19 cellular contexts compared by ENCODE assay signal in the genomic region with DNA sequence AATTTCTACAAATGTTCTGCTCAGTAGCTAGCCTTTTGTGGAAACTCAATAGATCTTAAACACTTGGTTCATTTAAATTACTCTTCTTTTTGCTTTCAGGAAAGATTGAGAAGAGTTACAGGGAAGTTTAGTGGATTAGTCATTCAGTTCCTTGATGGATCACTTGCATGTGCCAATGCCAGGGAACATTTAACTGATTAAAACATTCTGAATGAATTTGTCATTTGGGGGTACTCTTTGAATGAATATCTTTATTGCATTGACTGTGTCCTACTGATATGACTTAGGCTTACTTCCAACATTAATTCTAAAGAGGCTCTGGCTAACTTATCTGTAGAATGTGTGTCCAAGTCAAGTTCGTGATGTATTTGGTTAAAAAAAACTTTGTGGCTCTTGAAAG.
DNase-seq lines count a peak whose midpoint lies in the region; ATAC-seq, FAIRE-seq and TF ChIP-seq lines count a peak whose summit lies in the region.
"Had no signal": no experiment of that assay in that cellular context is flagged by ENCODE, and none has a peak within 500 bp of the region (broad histone marks: within the 10 kb centered on the region; RNA-seq: fewer than 3 reads in every experiment).

No MANE protein-coding gene starts in this region.

- H3K27me3 ChIP-seq in KMS-11 (ENCODE audit: insufficient read depth, low read depth) (no peaks in the 10 kb centered on the region), K562 (ENCODE audit: control insufficient read depth in 2 of 2, insufficient read depth in 2 of 2, low read length in 2 of 2) (no peaks in the 10 kb centered on the region)
- no peaks in the 10 kb centered on the region for H3K27me3 ChIP-seq in naive thymus-derived CD4-positive, alpha-beta T cell (ENCODE audit: control insufficient read depth in 2 of 2, insufficient read depth in 2 of 2, low read length in 2 of 2)

- H3K27me3 Mint-ChIP-seq in activated CD4-positive, alpha-beta T cell treated with anti-CD3 and anti-CD28 coated beads, Interleukin-2, amount 10 ng/mL, durations not matched to agents 24 days and 14 days, result no peaks in the 10 kb centered on the region
- no peaks in the 10 kb centered on the region for H3K27me3 Mint-ChIP-seq in naive thymus-derived CD4-positive, alpha-beta T cell
- H3K27me3 Mint-ChIP-seq: activated B cell treated with CpG ODN at 0.5 μM for 24 hours; naive thymus-derived CD8-positive, alpha-beta T cell had no signal

- POLR2A ChIA-PET in K562 (lab: Yijun Ruan, JAX), result interaction anchor here (0.9 kb wide), 1 partner anchor 14 kb away, joined by 3 read pairs; no protein-coding TSS in a partner anchor
- POLR2A ChIA-PET in naive thymus-derived CD4-positive, alpha-beta T cell (lab: Charles Lee), result interaction anchor here (0.5 kb wide), 1 partner anchor 943 kb away, joined by 3 read pairs; no protein-coding TSS in a partner anchor

- H3K79me2 ChIP-seq in KMS-11 (ENCODE audit: insufficient read depth, low read depth), result no peaks in the 10 kb centered on the region
- H3K79me2 ChIP-seq in K562 (ENCODE audit: control insufficient read depth, insufficient read depth, low read length), result peaks cover 49% of the 10 kb centered on the region; the same call in 2 of the 3 replicates

- H3K27ac ChIP-seq in KMS-11, result peak overlapping the region; percentile 98
- H3K27ac ChIP-seq in K562 (ENCODE audit: extremely low read depth, low read depth, low read length), result no peak overlapping the region
- H3K27ac ChIP-seq in naive thymus-derived CD4-positive, alpha-beta T cell (ENCODE audit: low read depth, low read length), result no peak overlapping the region
- H3K27ac ChIP-seq: psoas muscle had no signal

- WGBS in K562 (ENCODE audit: insufficient coverage, low coverage, missing lambda C conversion rate), result 0% methylated on average over 1 of the region's 1 CpG
- WGBS in lower leg skin, 2 donors, result 61 to 64% methylated on average over 1 of the region's 1 CpG

- H3K36me3 Mint-ChIP-seq in activated CD4-positive, alpha-beta T cell treated with anti-CD3 and anti-CD28 coated beads, Interleukin-2, amount 10 ng/mL, durations not matched to agents 24 days and 14 days (ENCODE audit: low read depth), result peaks cover 4% of the 10 kb centered on the region
- peaks cover 9 to 37% (median 31%) of the 10 kb centered on the region in 5 donors for H3K36me3 Mint-ChIP-seq in naive thymus-derived CD4-positive, alpha-beta T cell
- H3K36me3 Mint-ChIP-seq: stimulated activated naive B cell treated with anti-CD40 and anti-IgM and Interleukin-4, amounts not matched to agents 10 μg/mL and 1 μg/mL and 100 μg/mL, for 72 hours had no signal

- CTCF ChIA-PET in K562 (lab: Yijun Ruan, JAX; ENCODE audit: low intra/inter-chr PET ratio), result no interaction called here
- CTCF ChIA-PET in naive thymus-derived CD4-positive, alpha-beta T cell (lab: Charles Lee), result no interaction called here

- no peak for TF ChIP-seq EP300 in K562 (IDR thresholded peaks at IDR 0.05; ENCODE audit: low read length)

- H3K4me1 Mint-ChIP-seq in activated CD4-positive, alpha-beta T cell treated with anti-CD3 and anti-CD28 coated beads, Interleukin-2, amount 10 ng/mL, durations not matched to agents 24 days and 14 days, result peaks cover 31% of the 10 kb centered on the region
- H3K4me1 Mint-ChIP-seq in naive thymus-derived CD4-positive, alpha-beta T cell, result peaks cover 12 to 75% (median 65%) of the 10 kb centered on the region in 7 donors
- H3K4me1 Mint-ChIP-seq: activated B cell treated with CpG ODN at 0.5 μM for 24 hours had no signal

- intact Hi-C loops in activated CD4-positive, alpha-beta T cell treated with anti-CD3 and anti-CD28 coated beads, Interleukin-2, amount 10 ng/mL, durations not matched to agents 24 days and 14 days (cut with micrococcal nuclease), result loop anchor here (2.0 to 10.0 kb wide), 5 partner anchors 17 to 299 kb away; partner anchors contain the start of gene MARS2
- intact Hi-C loops in K562 (cut with micrococcal nuclease), result no loop called here
- intact Hi-C loops in naive thymus-derived CD4-positive, alpha-beta T cell (cut with micrococcal nuclease), result loop anchor here (2.0 kb wide), 3 partner anchors 25 to 199 kb away; partner anchors contain the start of gene PLCL1 (in 1 of the 2)
- intact Hi-C loops in lower leg skin (cut with DNase I; ENCODE audit: low total_unique reads), result no loop called here

- no TSS peak for BruUV-seq in K562 (replicated peaks; lab: Mats Ljungman, UMichigan)

- TF ChIP-seq POLR2A in K562 (conservative IDR thresholded peaks at IDR 0.05) (no peak), lower leg skin (IDR thresholded peaks at IDR 0.05) (no peak)

- H3K4me1 ChIP-seq in KMS-11 (ENCODE audit: low read depth, poor library complexity, severe bottlenecking), result peaks cover 59% of the 10 kb centered on the region
- H3K4me1 ChIP-seq in K562 (replicated peaks in 1 of 2; ENCODE audit: control insufficient read depth in 2 of 2, insufficient read depth in 2 of 2, low read length in 2 of 2), result peaks cover 0 to 22% of the 10 kb centered on the region in 2 experiments; a peak in 4 of 5 replicates
- no peaks in the 10 kb centered on the region for H3K4me1 ChIP-seq in naive thymus-derived CD4-positive, alpha-beta T cell (ENCODE audit: control insufficient read depth in 2 of 2, insufficient read depth in 2 of 2, low read length in 2 of 2)

- peak overlapping the region; percentile 36 for H3K27ac Mint-ChIP-seq in activated CD4-positive, alpha-beta T cell treated with anti-CD3 and anti-CD28 coated beads, Interleukin-2, amount 10 ng/mL, durations not matched to agents 24 days and 14 days
- H3K27ac Mint-ChIP-seq in naive thymus-derived CD4-positive, alpha-beta T cell, result peak overlapping the region in 5 of 9 donors; percentile 2 to 73 (median 54)
- H3K27ac Mint-ChIP-seq: activated B cell treated with CpG ODN at 0.5 μM for 24 hours; stimulated activated naive B cell treated with anti-CD40 and anti-IgM and Interleukin-4, amounts not matched to agents 10 μg/mL and 1 μg/mL and 100 μg/mL, for 72 hours had no signal

- H3K4me2 ChIP-seq in KMS-11, result peak overlapping the region; percentile 78
- no peak overlapping the region for H3K4me2 ChIP-seq in K562 (ENCODE audit: insufficient read depth, low read length)

- H3K4me3 ChIP-seq in KMS-11 (IDR thresholded peaks at IDR 0.05; ENCODE audit: insufficient read depth, low read depth, low read length) (no peak overlapping the region), K562 (no peak overlapping the region), lower leg skin (ENCODE audit: low read depth, poor library complexity, severe bottlenecking) (no peak overlapping the region)
- no peak overlapping the region for H3K4me3 ChIP-seq in naive thymus-derived CD4-positive, alpha-beta T cell (ENCODE audit: low read length)
- H3K4me3 ChIP-seq: lung, psoas muscle had no signal

- ATAC-seq in K562 (no peak), HG02884 (IDR thresholded peaks at IDR 0.05; ENCODE audit: unreplicated experiment) (no peak), GM21447 (IDR thresholded peaks at IDR 0.05; ENCODE audit: unreplicated experiment) (no peak)
- ATAC-seq in naive thymus-derived CD4-positive, alpha-beta T cell, result no peak
- ATAC-seq: CD8-positive, alpha-beta T cell; naive thymus-derived CD8-positive, alpha-beta T cell; psoas muscle; stimulated activated naive B cell treated with anti-CD40 and anti-IgM and Interleukin-4, amounts not matched to agents 10 μg/mL and 1 μg/mL and 100 μg/mL, for 72 hours had no signal

- H2AFZ ChIP-seq in KMS-11 (ENCODE audit: low read depth), result peak overlapping the region; percentile 62; the same call in 1 of the 2 replicates
- H2AFZ ChIP-seq in K562 (ENCODE audit: low read depth, low read length), result no peak overlapping the region

- no peak overlapping the region for H3K4me3 Mint-ChIP-seq in activated CD4-positive, alpha-beta T cell treated with anti-CD3 and anti-CD28 coated beads, Interleukin-2, amount 10 ng/mL, durations not matched to agents 24 days and 14 days
- peak overlapping the region in 3 of 10 donors; percentile 18 to 67 (median 37) for H3K4me3 Mint-ChIP-seq in naive thymus-derived CD4-positive, alpha-beta T cell
- H3K4me3 Mint-ChIP-seq: activated B cell treated with CpG ODN at 0.5 μM for 24 hours; CD8-positive, alpha-beta T cell; naive thymus-derived CD8-positive, alpha-beta T cell; stimulated activated naive B cell treated with anti-CD40 and anti-IgM and Interleukin-4, amounts not matched to agents 10 μg/mL and 1 μg/mL and 100 μg/mL, for 72 hours had no signal

- no peak for TF ChIP-seq CTCF in KMS-11 (conservative IDR thresholded peaks at IDR 0.05; ENCODE audit: low read depth, low read length)
- TF ChIP-seq CTCF in K562 (IDR thresholded peaks at IDR 0.05 in 2 of 3, conservative IDR thresholded peaks at IDR 0.05 in 1 of 3; ENCODE audit: insufficient read depth in 2 of 3, low read depth in 1 of 3, low read length in 3 of 3), result no peak
- TF ChIP-seq CTCF in lower leg skin (IDR thresholded peaks at IDR 0.05), result no peak

- H3K9ac ChIP-seq in KMS-11 (peak overlapping the region; percentile 90; the same call in 1 of the 2 replicates), K562 (ENCODE audit: insufficient read depth in 1 of 2, low read depth in 2 of 2, low read length in 2 of 2) (no peak overlapping the region)

- peak; percentile 26 for FAIRE-seq in K562 (lab: Jason Lieb, UNC)
- FAIRE-seq: A204.1 had no signal

- TF ChIP-seq RAD21 in K562 (CRISPR knock-in tag; conservative IDR thresholded peaks at IDR 0.05 in 1 of 2, IDR thresholded peaks at IDR 0.05 in 1 of 2), result no peak

- H3K36me3 ChIP-seq in KMS-11 (ENCODE audit: insufficient read depth), result no peaks in the 10 kb centered on the region
- no peaks in the 10 kb centered on the region for H3K36me3 ChIP-seq in K562 (ENCODE audit: control insufficient read depth, insufficient read depth, low read length)
- H3K36me3 ChIP-seq in naive thymus-derived CD4-positive, alpha-beta T cell (ENCODE audit: control insufficient read depth in 2 of 3, insufficient read depth in 3 of 3, low read length in 3 of 3), result no peaks in the 10 kb centered on the region

- H3K9me1 ChIP-seq in K562 (ENCODE audit: control insufficient read depth, insufficient read depth, low read length), result no peaks in the 10 kb centered on the region

- no peak for DNase-seq in activated CD4-positive, alpha-beta T cell treated with anti-CD3 and anti-CD28 coated beads, Interleukin-2, amount 10 ng/mL, durations not matched to agents 24 days and 14 days
- no peak for DNase-seq in activated CD4-positive, alpha-beta T cell treated with anti-CD3 and anti-CD28 coated beads for 1 hour
- no peak for DNase-seq in K562 (ENCODE audit: extremely low read depth in 1 of 4, low spot score in 3 of 4)
- no peak for DNase-seq in naive thymus-derived CD4-positive, alpha-beta T cell
- DNase-seq in lower leg skin (ENCODE audit: low spot score in 2 of 2), result no peak
- DNase-seq: activated B cell treated with CpG ODN at 0.5 μM for 24 hours; CD8-positive, alpha-beta T cell; cerebellar nuclear complex; naive thymus-derived CD8-positive, alpha-beta T cell; NCI-H187 treated with DMSO at 0.1 percent for 48 hours; NCI-H446; psoas muscle; stimulated activated CD4-positive, alpha-beta T cell treated with anti-CD3 and anti-CD28 coated beads, Interleukin-12 subunit alpha, Interleukin-12 subunit beta, amount 100 ng/mL, for 4 hours; stimulated activated naive B cell treated with anti-CD40 and anti-IgM and Interleukin-4, amounts not matched to agents 10 μg/mL and 1 μg/mL and 100 μg/mL, for 72 hours had no signal

- H3K9me3 Mint-ChIP-seq in activated CD4-positive, alpha-beta T cell treated with anti-CD3 and anti-CD28 coated beads, Interleukin-2, amount 10 ng/mL, durations not matched to agents 24 days and 14 days, result peaks cover 10% of the 10 kb centered on the region
- H3K9me3 Mint-ChIP-seq in naive thymus-derived CD4-positive, alpha-beta T cell, result peaks cover 2 to 28% (median 7%) of the 10 kb centered on the region in 11 donors
- H3K9me3 Mint-ChIP-seq: activated B cell treated with CpG ODN at 0.5 μM for 24 hours had no signal

- H4K20me1 ChIP-seq in KMS-11 (ENCODE audit: insufficient read depth) (no peaks in the 10 kb centered on the region), K562 (replicated peaks; ENCODE audit: control insufficient read depth, insufficient read depth, low read length) (no peaks in the 10 kb centered on the region)

- H3K9me3 ChIP-seq in K562 (replicated peaks; ENCODE audit: control insufficient read depth, insufficient read depth, low read depth, low read length), result no peaks in the 10 kb centered on the region; the same call in 1 of the 2 replicates
- H3K9me3 ChIP-seq in naive thymus-derived CD4-positive, alpha-beta T cell (ENCODE audit: control insufficient read depth in 2 of 3, low read length in 3 of 3), result no peaks in the 10 kb centered on the region
- H3K9me3 ChIP-seq: psoas muscle had no signal

- in situ Hi-C loops in K562 (cut with MboI), result no loop called here

Comparison
In these comparisons a context has a peak if more than half of its experiments do, and no peak if none do; other contexts are left out.
1. intact Hi-C loops: an anchor here in activated CD4-positive, alpha-beta T cell treated with anti-CD3 and anti-CD28 coated beads, Interleukin-2, amount 10 ng/mL, durations not matched to agents 24 days and 14 days (2.0 to 10.0 kb wide) and naive thymus-derived CD4-positive, alpha-beta T cell (2.0 kb wide); none called in K562 and lower leg skin.